Comparison of ENCODE assay signal across 2 cellular contexts in the genomic region with DNA sequence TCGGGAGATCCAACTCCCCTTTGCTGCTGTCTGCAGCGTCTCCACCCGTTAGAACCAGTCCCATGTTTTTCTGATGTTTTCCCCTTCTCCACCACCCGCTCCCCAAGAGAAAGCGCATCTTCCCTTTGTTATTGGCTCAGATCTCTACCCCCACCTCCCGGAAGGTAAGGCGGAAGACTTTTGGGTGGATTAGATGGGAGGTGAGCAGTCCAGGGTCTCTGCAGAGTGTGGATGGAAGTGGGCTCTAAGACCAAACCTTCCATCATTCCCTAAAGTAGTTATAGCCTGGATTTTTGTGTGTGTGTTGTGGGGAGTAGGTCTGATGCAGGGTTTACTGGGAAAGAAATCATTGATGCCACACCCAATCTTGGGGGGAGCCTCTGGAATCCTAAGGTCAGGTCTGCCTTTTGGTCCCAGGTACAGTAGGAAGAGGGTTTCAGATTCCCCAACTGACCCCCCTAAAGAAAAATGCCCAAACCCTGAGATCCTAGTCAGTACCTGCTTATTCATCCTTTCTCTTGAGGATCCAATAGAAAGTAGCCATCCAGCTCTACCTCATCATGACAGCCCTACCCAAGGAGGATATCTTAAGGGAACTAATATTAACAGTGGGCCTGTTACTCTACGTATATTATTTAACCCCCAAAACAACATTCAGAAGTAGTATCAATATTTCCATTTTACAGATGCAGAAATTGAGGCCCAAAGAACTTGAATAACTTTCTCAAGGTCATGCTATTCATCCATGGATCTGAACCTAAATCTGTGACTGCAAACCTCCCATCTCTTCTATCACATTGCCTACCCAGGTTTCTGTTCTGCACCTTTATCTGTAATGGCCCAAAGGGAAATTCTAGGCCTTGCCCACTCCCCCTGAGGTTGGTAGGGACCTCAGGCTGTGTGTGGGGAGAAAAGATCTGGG.
TF ChIP-seq lines count a peak whose summit lies in the region.

No MANE protein-coding gene starts in this region.

TF ChIP-seq in SK-N-SH, 30 proteins besides CTCF, POLR2A, EP300 and RAD21 (continued from another document):
- TF ChIP-seq, protein P1, sequence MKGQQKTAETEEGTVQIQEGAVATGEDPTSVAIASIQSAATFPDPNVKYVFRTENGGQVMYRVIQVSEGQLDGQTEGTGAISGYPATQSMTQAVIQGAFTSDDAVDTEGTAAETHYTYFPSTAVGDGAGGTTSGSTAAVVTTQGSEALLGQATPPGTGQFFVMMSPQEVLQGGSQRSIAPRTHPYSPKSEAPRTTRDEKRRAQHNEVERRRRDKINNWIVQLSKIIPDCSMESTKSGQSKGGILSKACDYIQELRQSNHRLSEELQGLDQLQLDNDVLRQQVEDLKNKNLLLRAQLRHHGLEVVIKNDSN (IDR thresholded peaks at IDR 0.05; ENCODE audit: borderline replicate concordance, low read depth) = no peak
- TF ChIP-seq FOXM1 (IDR thresholded peaks at IDR 0.05; ENCODE audit: low read depth) (no peak), RXRA (IDR thresholded peaks at IDR 0.05; ENCODE audit: borderline replicate concordance, low read depth) (no peak), YY1 (IDR thresholded peaks at IDR 0.05; ENCODE audit: low read depth) (no peak)
- TF ChIP-seq, protein P2, sequence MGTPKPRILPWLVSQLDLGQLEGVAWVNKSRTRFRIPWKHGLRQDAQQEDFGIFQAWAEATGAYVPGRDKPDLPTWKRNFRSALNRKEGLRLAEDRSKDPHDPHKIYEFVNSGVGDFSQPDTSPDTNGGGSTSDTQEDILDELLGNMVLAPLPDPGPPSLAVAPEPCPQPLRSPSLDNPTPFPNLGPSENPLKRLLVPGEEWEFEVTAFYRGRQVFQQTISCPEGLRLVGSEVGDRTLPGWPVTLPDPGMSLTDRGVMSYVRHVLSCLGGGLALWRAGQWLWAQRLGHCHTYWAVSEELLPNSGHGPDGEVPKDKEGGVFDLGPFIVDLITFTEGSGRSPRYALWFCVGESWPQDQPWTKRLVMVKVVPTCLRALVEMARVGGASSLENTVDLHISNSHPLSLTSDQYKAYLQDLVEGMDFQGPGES (IDR thresholded peaks at IDR 0.05; ENCODE audit: low read depth, low read length) = no peak

TF ChIP-seq in SK-N-SH treated with all-trans-retinoic acid at 6 μM for 48 hours, 23 proteins besides CTCF, POLR2A, EP300 and RAD21 (continued from another document):
- TF ChIP-seq, protein P3, sequence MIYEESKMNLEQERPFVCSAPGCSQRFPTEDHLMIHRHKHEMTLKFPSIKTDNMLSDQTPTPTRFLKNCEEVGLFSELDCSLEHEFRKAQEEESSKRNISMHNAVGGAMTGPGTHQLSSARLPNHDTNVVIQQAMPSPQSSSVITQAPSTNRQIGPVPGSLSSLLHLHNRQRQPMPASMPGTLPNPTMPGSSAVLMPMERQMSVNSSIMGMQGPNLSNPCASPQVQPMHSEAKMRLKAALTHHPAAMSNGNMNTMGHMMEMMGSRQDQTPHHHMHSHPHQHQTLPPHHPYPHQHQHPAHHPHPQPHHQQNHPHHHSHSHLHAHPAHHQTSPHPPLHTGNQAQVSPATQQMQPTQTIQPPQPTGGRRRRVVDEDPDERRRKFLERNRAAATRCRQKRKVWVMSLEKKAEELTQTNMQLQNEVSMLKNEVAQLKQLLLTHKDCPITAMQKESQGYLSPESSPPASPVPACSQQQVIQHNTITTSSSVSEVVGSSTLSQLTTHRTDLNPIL (CRISPR knock-in tag; IDR thresholded peaks at IDR 0.05; ENCODE audit: low read depth) = no peak
- TF ChIP-seq, protein P4, sequence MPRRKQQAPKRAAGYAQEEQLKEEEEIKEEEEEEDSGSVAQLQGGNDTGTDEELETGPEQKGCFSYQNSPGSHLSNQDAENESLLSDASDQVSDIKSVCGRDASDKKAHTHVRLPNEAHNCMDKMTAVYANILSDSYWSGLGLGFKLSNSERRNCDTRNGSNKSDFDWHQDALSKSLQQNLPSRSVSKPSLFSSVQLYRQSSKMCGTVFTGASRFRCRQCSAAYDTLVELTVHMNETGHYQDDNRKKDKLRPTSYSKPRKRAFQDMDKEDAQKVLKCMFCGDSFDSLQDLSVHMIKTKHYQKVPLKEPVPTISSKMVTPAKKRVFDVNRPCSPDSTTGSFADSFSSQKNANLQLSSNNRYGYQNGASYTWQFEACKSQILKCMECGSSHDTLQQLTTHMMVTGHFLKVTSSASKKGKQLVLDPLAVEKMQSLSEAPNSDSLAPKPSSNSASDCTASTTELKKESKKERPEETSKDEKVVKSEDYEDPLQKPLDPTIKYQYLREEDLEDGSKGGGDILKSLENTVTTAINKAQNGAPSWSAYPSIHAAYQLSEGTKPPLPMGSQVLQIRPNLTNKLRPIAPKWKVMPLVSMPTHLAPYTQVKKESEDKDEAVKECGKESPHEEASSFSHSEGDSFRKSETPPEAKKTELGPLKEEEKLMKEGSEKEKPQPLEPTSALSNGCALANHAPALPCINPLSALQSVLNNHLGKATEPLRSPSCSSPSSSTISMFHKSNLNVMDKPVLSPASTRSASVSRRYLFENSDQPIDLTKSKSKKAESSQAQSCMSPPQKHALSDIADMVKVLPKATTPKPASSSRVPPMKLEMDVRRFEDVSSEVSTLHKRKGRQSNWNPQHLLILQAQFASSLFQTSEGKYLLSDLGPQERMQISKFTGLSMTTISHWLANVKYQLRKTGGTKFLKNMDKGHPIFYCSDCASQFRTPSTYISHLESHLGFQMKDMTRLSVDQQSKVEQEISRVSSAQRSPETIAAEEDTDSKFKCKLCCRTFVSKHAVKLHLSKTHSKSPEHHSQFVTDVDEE (CRISPR knock-in tag; IDR thresholded peaks at IDR 0.05) = no peak
- TF ChIP-seq ZNF565 (CRISPR knock-in tag; conservative IDR thresholded peaks at IDR 0.05; ENCODE audit: low read depth) (no peak), OSR1 (CRISPR knock-in tag; IDR thresholded peaks at IDR 0.05) (no peak), TCF4 (CRISPR knock-in tag; IDR thresholded peaks at IDR 0.05; ENCODE audit: borderline replicate concordance) (no peak), ARNTL (CRISPR knock-in tag; IDR thresholded peaks at IDR 0.05; ENCODE audit: borderline replicate concordance, low read depth) (no peak), PPARA (CRISPR knock-in tag; IDR thresholded peaks at IDR 0.05; ENCODE audit: borderline replicate concordance) (no peak), BACH2 (CRISPR knock-in tag; IDR thresholded peaks at IDR 0.05; ENCODE audit: borderline replicate concordance) (no peak), RARB (CRISPR knock-in tag; IDR thresholded peaks at IDR 0.05) (no peak), SNAI2 (CRISPR knock-in tag; IDR thresholded peaks at IDR 0.05) (no peak), ZFP3 (CRISPR knock-in tag; IDR thresholded peaks at IDR 0.05) (no peak), ZNF70 (CRISPR knock-in tag; IDR thresholded peaks at IDR 0.05) (no peak), ZC3H10 (CRISPR knock-in tag; IDR thresholded peaks at IDR 0.05) (no peak)
- TF ChIP-seq, protein P5, sequence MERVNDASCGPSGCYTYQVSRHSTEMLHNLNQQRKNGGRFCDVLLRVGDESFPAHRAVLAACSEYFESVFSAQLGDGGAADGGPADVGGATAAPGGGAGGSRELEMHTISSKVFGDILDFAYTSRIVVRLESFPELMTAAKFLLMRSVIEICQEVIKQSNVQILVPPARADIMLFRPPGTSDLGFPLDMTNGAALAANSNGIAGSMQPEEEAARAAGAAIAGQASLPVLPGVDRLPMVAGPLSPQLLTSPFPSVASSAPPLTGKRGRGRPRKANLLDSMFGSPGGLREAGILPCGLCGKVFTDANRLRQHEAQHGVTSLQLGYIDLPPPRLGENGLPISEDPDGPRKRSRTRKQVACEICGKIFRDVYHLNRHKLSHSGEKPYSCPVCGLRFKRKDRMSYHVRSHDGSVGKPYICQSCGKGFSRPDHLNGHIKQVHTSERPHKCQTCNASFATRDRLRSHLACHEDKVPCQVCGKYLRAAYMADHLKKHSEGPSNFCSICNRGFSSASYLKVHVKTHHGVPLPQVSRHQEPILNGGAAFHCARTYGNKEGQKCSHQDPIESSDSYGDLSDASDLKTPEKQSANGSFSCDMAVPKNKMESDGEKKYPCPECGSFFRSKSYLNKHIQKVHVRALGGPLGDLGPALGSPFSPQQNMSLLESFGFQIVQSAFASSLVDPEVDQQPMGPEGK (CRISPR knock-in tag; IDR thresholded peaks at IDR 0.05; ENCODE audit: borderline replicate concordance) = no peak
- TF ChIP-seq, protein P6, sequence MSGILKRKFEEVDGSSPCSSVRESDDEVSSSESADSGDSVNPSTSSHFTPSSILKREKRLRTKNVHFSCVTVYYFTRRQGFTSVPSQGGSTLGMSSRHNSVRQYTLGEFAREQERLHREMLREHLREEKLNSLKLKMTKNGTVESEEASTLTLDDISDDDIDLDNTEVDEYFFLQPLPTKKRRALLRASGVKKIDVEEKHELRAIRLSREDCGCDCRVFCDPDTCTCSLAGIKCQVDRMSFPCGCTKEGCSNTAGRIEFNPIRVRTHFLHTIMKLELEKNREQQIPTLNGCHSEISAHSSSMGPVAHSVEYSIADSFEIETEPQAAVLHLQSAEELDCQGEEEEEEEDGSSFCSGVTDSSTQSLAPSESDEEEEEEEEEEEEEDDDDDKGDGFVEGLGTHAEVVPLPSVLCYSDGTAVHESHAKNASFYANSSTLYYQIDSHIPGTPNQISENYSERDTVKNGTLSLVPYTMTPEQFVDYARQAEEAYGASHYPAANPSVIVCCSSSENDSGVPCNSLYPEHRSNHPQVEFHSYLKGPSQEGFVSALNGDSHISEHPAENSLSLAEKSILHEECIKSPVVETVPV (CRISPR knock-in tag; IDR thresholded peaks at IDR 0.05) = no peak
